In the genomic region with DNA sequence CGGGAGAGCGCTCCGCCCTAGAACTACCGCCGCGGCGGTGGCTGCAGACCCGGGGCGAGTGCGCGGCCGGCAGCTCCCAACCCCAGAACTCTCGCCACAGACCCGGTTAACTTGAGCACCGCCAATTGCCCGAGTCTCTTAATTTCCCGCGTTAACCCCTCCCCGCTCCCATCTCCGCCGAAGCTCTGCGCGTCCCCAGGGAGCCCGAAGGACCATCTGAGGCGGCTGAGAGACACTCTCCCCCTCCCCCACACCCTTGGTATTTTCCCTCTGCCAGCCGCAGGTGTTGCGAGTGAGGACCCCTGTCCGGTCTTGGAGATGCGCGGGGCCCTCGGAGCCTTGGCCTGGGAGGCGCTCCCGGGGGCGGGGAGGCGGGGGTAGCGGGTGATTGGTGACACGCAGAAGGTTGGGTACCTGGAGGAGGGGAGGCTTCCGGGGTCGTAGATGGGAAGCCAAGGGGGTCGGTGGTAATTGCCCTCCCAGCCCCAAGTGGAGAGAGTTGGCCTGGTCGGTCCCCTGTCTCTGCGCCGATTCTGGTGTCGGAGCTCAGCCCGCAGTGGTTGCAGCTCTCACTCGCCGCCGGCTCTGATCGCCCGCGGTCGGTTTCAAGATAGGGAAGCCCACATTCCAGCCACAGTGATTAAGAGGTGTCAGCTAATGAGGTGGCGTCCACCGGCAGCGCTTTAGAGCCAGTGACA, we compare ENCODE assay signal across 8 cellular contexts. TPM values are rescaled to one million over a fixed set of nuclear protein-coding genes. Genes with fewer than 3 reads are reported as not detected.
DNase-seq lines count a peak whose midpoint lies in the region; ATAC-seq and TF ChIP-seq lines count a peak whose summit lies in the region.

No MANE protein-coding gene starts in this region.

- peak overlapping the region; percentile 56 to 80 for H3K4me3 ChIP-seq in esophagus (ENCODE audit: low read depth in 1 of 2, low read length in 2 of 2)

- peaks cover 4% of the 10 kb centered on the region for H3K9me3 Mint-ChIP-seq in nephron progenitor cell

- H3K27me3 ChIP-seq in esophagus (ENCODE audit: control insufficient read depth in 1 of 2, insufficient read depth in 2 of 2, low read length in 2 of 2): no peaks in the 10 kb centered on the region

- H3K4me1 ChIP-seq in esophagus (ENCODE audit: control insufficient read depth in 2 of 2, insufficient read depth in 2 of 2, low read length in 1 of 2): peaks cover 5 to 10% of the 10 kb centered on the region in 2 donors

- WGBS in esophagus, 2 donors: 4 to 5% methylated on average over 54 to 55 of the region's 55 CpGs

- no peak overlapping the region for H3K27ac ChIP-seq in esophagus (ENCODE audit: low read depth in 2 of 2, low read length in 1 of 2)

- intact Hi-C loops in Right ventricle myocardium inferior (cut with DNase I) (no loop called here), cardiac septum (cut with DNase I) (loop anchor here (5.0 kb wide), 1 partner anchor 223 kb away; the partner anchor contains the start of gene TLR5)

- DNase-seq in Right ventricle myocardium inferior (ENCODE audit: missing footprints) (no peak), cardiac septum (ENCODE audit: low spot score) (no peak), nephron progenitor cell (peak; percentile 42), H4 (ENCODE audit: low spot score) (no peak)
- DNase-seq in activated CD4-positive, alpha-beta T cell treated with anti-CD3 and anti-CD28 coated beads for 4 hours: peak; percentile 8 to 24

- TF ChIP-seq CTCF in nephron progenitor cell (IDR thresholded peaks at IDR 0.05): no peak

- no peaks in the 10 kb centered on the region for H3K36me3 ChIP-seq in esophagus (ENCODE audit: control insufficient read depth in 2 of 2, insufficient read depth in 2 of 2, low read length in 1 of 2)

- H3K9me3 ChIP-seq in esophagus (ENCODE audit: control insufficient read depth in 2 of 2, insufficient read depth in 1 of 2, low read depth in 1 of 2, low read length in 1 of 2): no peaks in the 10 kb centered on the region

- peak; percentile 18 for ATAC-seq in Right ventricle myocardium inferior
- ATAC-seq in HG02588 (IDR thresholded peaks at IDR 0.05; ENCODE audit: unreplicated experiment): no peak
- ATAC-seq in GM19023 (IDR thresholded peaks at IDR 0.05; ENCODE audit: unreplicated experiment): no peak

- no peaks in the 10 kb centered on the region for H3K36me3 Mint-ChIP-seq in nephron progenitor cell (ENCODE audit: low read depth)

- peaks cover 22% of the 10 kb centered on the region for H3K4me1 Mint-ChIP-seq in nephron progenitor cell

- H3K27ac Mint-ChIP-seq in nephron progenitor cell: no peak overlapping the region

- H3K27me3 Mint-ChIP-seq in nephron progenitor cell (ENCODE audit: low read depth, poor library complexity): peaks cover 58% of the 10 kb centered on the region

- peak overlapping the region; percentile 79 for H3K4me3 Mint-ChIP-seq in nephron progenitor cell

RNA-seq across cellular contexts. Expression of gene SUSD4, which starts 0.9 kb away (rescaled TPM):
- total RNA-seq in Right ventricle myocardium inferior (8.7 TPM), cardiac septum (6.4 TPM)
- 10 to 100 TPM; 39.5 to 50.5 TPM for polyA plus RNA-seq in esophagus
- 0.14 and 0.99 TPM in 2 replicates for total RNA-seq in H4 (2014; rRNA removed; shearing (Covaris generic))

RNA-seq across cellular contexts. Expression of gene CCDC185, which starts 28.4 kb away (rescaled TPM):
- not detected for total RNA-seq in Right ventricle myocardium inferior
- total RNA-seq in cardiac septum: not detected
- under 1 TPM; 0.04 TPM for polyA plus RNA-seq in esophagus
- total RNA-seq in H4 (2014; rRNA removed; shearing (Covaris generic)): not detected in 2 replicates

Comparison
In these comparisons a context has a peak if more than half of its experiments do, and no peak if none do; other contexts are left out.
1. DNase-seq: peak in activated CD4-positive, alpha-beta T cell treated with anti-CD3 and anti-CD28 coated beads for 4 hours (2 of 2) and nephron progenitor cell (single experiment); none in Right ventricle myocardium inferior (single experiment), cardiac septum (single experiment) and H4 (single experiment).